ENCODE assay signal across 12 cellular contexts in the genomic region with DNA sequence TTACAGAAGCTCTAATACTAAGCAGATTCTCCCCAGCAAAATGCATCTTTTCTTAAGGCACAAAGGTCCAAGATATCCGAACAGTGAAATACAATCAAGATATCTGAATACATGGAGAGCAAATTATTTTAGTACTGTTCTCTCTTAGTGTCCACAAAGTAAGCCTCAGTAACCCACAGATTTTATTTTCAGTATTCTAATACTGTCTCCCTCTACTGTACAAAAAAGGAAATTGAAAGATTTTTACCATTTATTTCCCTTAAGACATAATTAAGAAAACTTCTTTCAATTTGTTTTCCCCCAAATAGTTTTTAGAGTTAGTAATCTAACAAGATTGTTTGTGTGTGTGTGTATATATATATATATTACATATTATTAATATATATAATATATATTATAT. TPM values are rescaled to one million over a fixed set of nuclear protein-coding genes. Genes with fewer than 3 reads are reported as not detected.
DNase-seq lines count a peak whose midpoint lies in the region; ATAC-seq and TF ChIP-seq lines count a peak whose summit lies in the region.
"Had no signal": no experiment of that assay in that cellular context is flagged by ENCODE, and none has a peak within 500 bp of the region (broad histone marks: within the 10 kb centered on the region; RNA-seq: fewer than 3 reads in every experiment).

No MANE protein-coding gene starts in this region.

- no peaks in the 10 kb centered on the region for H3K4me1 Mint-ChIP-seq in CD14-positive monocyte
- no peaks in the 10 kb centered on the region for H3K4me1 Mint-ChIP-seq in activated naive CD4-positive, alpha-beta T cell treated with anti-CD3 and anti-CD28 coated beads for 36 hours (ENCODE audit: low read depth)
- no peaks in the 10 kb centered on the region for H3K4me1 Mint-ChIP-seq in T-helper 17 cell

- H3K27ac Mint-ChIP-seq in CD14-positive monocyte (no peak overlapping the region), T-helper 17 cell (no peak overlapping the region)
- no peak overlapping the region for H3K27ac Mint-ChIP-seq in activated naive CD4-positive, alpha-beta T cell treated with anti-CD3 and anti-CD28 coated beads for 36 hours
- H3K27ac Mint-ChIP-seq: activated T-helper 2 cell treated with anti-CD3 and anti-CD28 coated beads, Interferon-gamma antibody, Interleukin-2, Interleukin-4, amounts not matched to agents 10 μg/mL and 5 μg/mL and 100 μg/mL, durations not matched to agents 14 hours and 24 hours and 36 hours; T-helper 1 cell treated with Interleukin-12 subunit alpha and Interleukin-12 subunit beta and Interleukin-4 antibody, amounts not matched to agents 30 μg/mL and 1 μg/mL, for 36 hours had no signal

- CTCF ChIA-PET in activated naive CD4-positive, alpha-beta T cell treated with anti-CD3 and anti-CD28 coated beads for 36 hours (lab: Charles Lee): no interaction called here

- H3K36me3 Mint-ChIP-seq in CD14-positive monocyte (no peaks in the 10 kb centered on the region), T-helper 17 cell (ENCODE audit: low read depth) (no peaks in the 10 kb centered on the region)
- H3K36me3 Mint-ChIP-seq in activated naive CD4-positive, alpha-beta T cell treated with anti-CD3 and anti-CD28 coated beads for 36 hours (ENCODE audit: low read depth): no peaks in the 10 kb centered on the region

- H3K27me3 Mint-ChIP-seq in CD14-positive monocyte (ENCODE audit: low read depth in 3 of 3) (no peaks in the 10 kb centered on the region), T-helper 17 cell (no peaks in the 10 kb centered on the region)
- no peaks in the 10 kb centered on the region for H3K27me3 Mint-ChIP-seq in activated naive CD4-positive, alpha-beta T cell treated with anti-CD3 and anti-CD28 coated beads for 36 hours (ENCODE audit: low read depth)

- no peak for DNase-seq in CD14-positive monocyte (ENCODE audit: low spot score)
- DNase-seq in HT-29 (ENCODE audit: low spot score): peak; percentile 19
- DNase-seq in kidney glomerular epithelial cell (lab: John Stamatoyannopoulos, UW): peak; percentile 35
- no peak for DNase-seq in activated naive CD4-positive, alpha-beta T cell treated with anti-CD3 and anti-CD28 coated beads for 36 hours
- no peak for DNase-seq in posterior vena cava (ENCODE audit: low spot score)
- DNase-seq in T-helper 17 cell: no peak
- no peak for DNase-seq in NCI-H748 treated with DMSO at 0.1 percent for 48 hours (lab: John Stamatoyannopoulos, UW)
- DNase-seq: MG63, upper lobe of left lung had no signal

- intact Hi-C loops in CD14-positive monocyte (cut with micrococcal nuclease): no loop called here
- intact Hi-C loops in activated naive CD4-positive, alpha-beta T cell treated with anti-CD3 and anti-CD28 coated beads for 36 hours (cut with micrococcal nuclease): loop anchor here (1.0 kb wide), 1 partner anchor 123 kb away; no protein-coding TSS in a partner anchor
- intact Hi-C loops in posterior vena cava (cut with DNase I): no loop called here

- no peaks in the 10 kb centered on the region for H3K9me3 Mint-ChIP-seq in CD14-positive monocyte
- H3K9me3 Mint-ChIP-seq in activated naive CD4-positive, alpha-beta T cell treated with anti-CD3 and anti-CD28 coated beads for 36 hours: no peaks in the 10 kb centered on the region
- H3K9me3 Mint-ChIP-seq: activated T-helper 2 cell treated with anti-CD3 and anti-CD28 coated beads, Interferon-gamma antibody, Interleukin-2, Interleukin-4, amounts not matched to agents 10 μg/mL and 5 μg/mL and 100 μg/mL, durations not matched to agents 14 hours and 24 hours and 36 hours; T-helper 1 cell treated with Interleukin-12 subunit alpha and Interleukin-12 subunit beta and Interleukin-4 antibody, amounts not matched to agents 30 μg/mL and 1 μg/mL, for 36 hours had no signal

- TF ChIP-seq CTCF in CD14-positive monocyte (IDR thresholded peaks at IDR 0.05): peak; percentile 26

- ATAC-seq in SK-N-SH treated with all-trans-retinoic acid at 6 μM for 48 hours: peak; percentile 56
- ATAC-seq in T-helper 17 cell: no peak

- no peaks in the 10 kb centered on the region for H3K9me3 ChIP-seq in T-helper 17 cell (ENCODE audit: control insufficient read depth, low read length, poor library complexity, severe bottlenecking)
- H3K9me3 ChIP-seq: MG63, upper lobe of left lung had no signal

- H3K4me3 Mint-ChIP-seq in CD14-positive monocyte (no peak overlapping the region), T-helper 17 cell (no peak overlapping the region)
- H3K4me3 Mint-ChIP-seq in activated naive CD4-positive, alpha-beta T cell treated with anti-CD3 and anti-CD28 coated beads for 36 hours: no peak overlapping the region
- H3K4me3 Mint-ChIP-seq: T-helper 1 cell treated with Interleukin-12 subunit alpha and Interleukin-12 subunit beta and Interleukin-4 antibody, amounts not matched to agents 30 μg/mL and 1 μg/mL, for 36 hours had no signal

TF ChIP-seq in SK-N-SH treated with all-trans-retinoic acid at 6 μM for 48 hours, 23 proteins besides CTCF, POLR2A, EP300 and RAD21 (continues in another document):
- TF ChIP-seq TCF4 (CRISPR knock-in tag; IDR thresholded peaks at IDR 0.05; ENCODE audit: borderline replicate concordance) (no peak), GLIS3 (CRISPR knock-in tag; IDR thresholded peaks at IDR 0.05) (no peak), ZNF565 (CRISPR knock-in tag; conservative IDR thresholded peaks at IDR 0.05; ENCODE audit: low read depth) (no peak), ZNF70 (CRISPR knock-in tag; IDR thresholded peaks at IDR 0.05) (no peak), PPARA (CRISPR knock-in tag; IDR thresholded peaks at IDR 0.05; ENCODE audit: borderline replicate concordance) (no peak), SNAI2 (CRISPR knock-in tag; IDR thresholded peaks at IDR 0.05) (no peak), ZFP30 (CRISPR knock-in tag; IDR thresholded peaks at IDR 0.05) (no peak), OSR1 (CRISPR knock-in tag; IDR thresholded peaks at IDR 0.05) (no peak), TOX (CRISPR knock-in tag; IDR thresholded peaks at IDR 0.05; ENCODE audit: borderline replicate concordance) (no peak), CSDC2 (CRISPR knock-in tag; IDR thresholded peaks at IDR 0.05) (no peak), ISL1 (CRISPR knock-in tag; IDR thresholded peaks at IDR 0.05) (no peak), ZFP3 (CRISPR knock-in tag; IDR thresholded peaks at IDR 0.05) (no peak)
- TF ChIP-seq, protein P1, sequence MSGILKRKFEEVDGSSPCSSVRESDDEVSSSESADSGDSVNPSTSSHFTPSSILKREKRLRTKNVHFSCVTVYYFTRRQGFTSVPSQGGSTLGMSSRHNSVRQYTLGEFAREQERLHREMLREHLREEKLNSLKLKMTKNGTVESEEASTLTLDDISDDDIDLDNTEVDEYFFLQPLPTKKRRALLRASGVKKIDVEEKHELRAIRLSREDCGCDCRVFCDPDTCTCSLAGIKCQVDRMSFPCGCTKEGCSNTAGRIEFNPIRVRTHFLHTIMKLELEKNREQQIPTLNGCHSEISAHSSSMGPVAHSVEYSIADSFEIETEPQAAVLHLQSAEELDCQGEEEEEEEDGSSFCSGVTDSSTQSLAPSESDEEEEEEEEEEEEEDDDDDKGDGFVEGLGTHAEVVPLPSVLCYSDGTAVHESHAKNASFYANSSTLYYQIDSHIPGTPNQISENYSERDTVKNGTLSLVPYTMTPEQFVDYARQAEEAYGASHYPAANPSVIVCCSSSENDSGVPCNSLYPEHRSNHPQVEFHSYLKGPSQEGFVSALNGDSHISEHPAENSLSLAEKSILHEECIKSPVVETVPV (CRISPR knock-in tag; IDR thresholded peaks at IDR 0.05): no peak
- TF ChIP-seq, protein P2, sequence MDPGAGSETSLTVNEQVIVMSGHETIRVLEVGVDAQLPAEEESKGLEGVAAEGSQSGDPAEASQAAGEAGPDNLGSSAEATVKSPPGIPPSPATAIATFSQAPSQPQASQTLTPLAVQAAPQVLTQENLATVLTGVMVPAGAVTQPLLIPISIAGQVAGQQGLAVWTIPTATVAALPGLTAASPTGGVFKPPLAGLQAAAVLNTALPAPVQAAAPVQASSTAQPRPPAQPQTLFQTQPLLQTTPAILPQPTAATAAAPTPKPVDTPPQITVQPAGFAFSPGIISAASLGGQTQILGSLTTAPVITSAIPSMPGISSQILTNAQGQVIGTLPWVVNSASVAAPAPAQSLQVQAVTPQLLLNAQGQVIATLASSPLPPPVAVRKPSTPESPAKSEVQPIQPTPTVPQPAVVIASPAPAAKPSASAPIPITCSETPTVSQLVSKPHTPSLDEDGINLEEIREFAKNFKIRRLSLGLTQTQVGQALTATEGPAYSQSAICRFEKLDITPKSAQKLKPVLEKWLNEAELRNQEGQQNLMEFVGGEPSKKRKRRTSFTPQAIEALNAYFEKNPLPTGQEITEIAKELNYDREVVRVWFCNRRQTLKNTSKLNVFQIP (CRISPR knock-in tag; IDR thresholded peaks at IDR 0.05; ENCODE audit: borderline replicate concordance, low read depth): no peak

RNA-seq across cellular contexts. Expression of a gene that starts 24.7 kb away (rescaled TPM):
- 10 to 100 TPM in 1 of 2 donors, 1 to 10 TPM in 1; 4.6 to 10.1 TPM for polyA plus RNA-seq in CD14-positive monocyte
- total RNA-seq in HT-29 (2014; rRNA removed; shearing (Covaris generic)): 53.5 and 54.4 TPM in 2 replicates
- 10 to 100 TPM; 38.2 to 38.6 TPM for total RNA-seq in activated naive CD4-positive, alpha-beta T cell treated with anti-CD3 and anti-CD28 coated beads for 36 hours
- 10 to 100 TPM; 20.9 to 24.8 TPM for total RNA-seq in posterior vena cava
- total RNA-seq in T-helper 17 cell: 10 to 100 TPM; 32.4 to 34.6 TPM

RNA-seq across cellular contexts. Expression of a gene that starts 25.7 kb away (rescaled TPM):
- not detected for polyA plus RNA-seq in CD14-positive monocyte
- total RNA-seq in HT-29 (2014; rRNA removed; shearing (Covaris generic)): not detected in 2 replicates
- total RNA-seq in activated naive CD4-positive, alpha-beta T cell treated with anti-CD3 and anti-CD28 coated beads for 36 hours: 1 to 10 TPM in 1 of 2 experiments, under 1 TPM in 1; 0.57 to 1.6 TPM
- total RNA-seq in posterior vena cava (not detected), T-helper 17 cell (1 to 10 TPM; 1.2 to 1.5 TPM)

RNA-seq across cellular contexts. Expression of a gene that starts 51.0 kb away (rescaled TPM):
- polyA plus RNA-seq in CD14-positive monocyte: under 1 TPM; 0.63 to 0.70 TPM
- total RNA-seq in HT-29 (2014; rRNA removed; shearing (Covaris generic)): 82.7 and 116 TPM in 2 replicates
- 1 to 10 TPM; 7.2 to 8.1 TPM for total RNA-seq in activated naive CD4-positive, alpha-beta T cell treated with anti-CD3 and anti-CD28 coated beads for 36 hours
- total RNA-seq in posterior vena cava (1 to 10 TPM; 5.5 to 8.4 TPM), T-helper 17 cell (100 to 1,000 TPM; 206 to 225 TPM)

Comparison
In these comparisons a context has a peak if more than half of its experiments do, and no peak if none do; other contexts are left out.
1. DNase-seq: peak in HT-29 (single experiment) and kidney glomerular epithelial cell (single experiment); none in CD14-positive monocyte (single experiment), activated naive CD4-positive, alpha-beta T cell treated with anti-CD3 and anti-CD28 coated beads for 36 hours (single experiment), posterior vena cava (single experiment), T-helper 17 cell (0 of 3) and NCI-H748 treated with DMSO at 0.1 percent for 48 hours (single experiment).